Comparison of ENCODE assay signal across 10 cellular contexts in genomic region chr21:45469273-45470086, GRCh38.
DNase-seq lines count a peak whose midpoint lies in the region; ATAC-seq and TF ChIP-seq lines count a peak whose summit lies in the region.
"Had no signal": no experiment of that assay in that cellular context is flagged by ENCODE, and none has a peak within 500 bp of the region (broad histone marks: within the 10 kb centered on the region; RNA-seq: fewer than 3 reads in every experiment).

No MANE protein-coding gene starts in this region.

- peaks cover 18% of the 10 kb centered on the region for H3K4me1 Mint-ChIP-seq in endodermal cell
- peaks cover 30% of the 10 kb centered on the region for H3K4me1 Mint-ChIP-seq in stimulated activated memory B cell treated with anti-CD40 and anti-IgM and Interleukin-4, amounts not matched to agents 10 μg/mL and 1 μg/mL and 100 μg/mL, for 72 hours

- H3K27ac Mint-ChIP-seq in endodermal cell = peak overlapping the region; percentile 69
- peak overlapping the region; percentile 53 for H3K27ac Mint-ChIP-seq in stimulated activated memory B cell treated with anti-CD40 and anti-IgM and Interleukin-4, amounts not matched to agents 10 μg/mL and 1 μg/mL and 100 μg/mL, for 72 hours

- H3K79me1 ChIP-seq in mesenchymal stem cell (replicated peaks; ENCODE audit: low read length, poor library complexity, severe bottlenecking) = peaks cover 21% of the 10 kb centered on the region

- H3K14ac ChIP-seq in mesenchymal stem cell (ENCODE audit: low read length in 2 of 2) = no peak overlapping the region

- H2BK5ac ChIP-seq in mesenchymal stem cell (ENCODE audit: low read depth, low read length, poor library complexity, severe bottlenecking) = no peak overlapping the region

- peak overlapping the region; percentile 67 for H2AK5ac ChIP-seq in mesenchymal stem cell (ENCODE audit: low read length, severe bottlenecking)

- WGBS in endodermal cell (ENCODE audit: insufficient coverage in 1 of 2, insufficient read length in 1 of 2), 2 experiments = 81 to 83% methylated on average over 20 to 24 of the region's 24 CpGs
- 56% methylated on average over 24 of the region's 24 CpGs for WGBS in mesenchymal stem cell

- no peak overlapping the region for H3K4ac ChIP-seq in mesenchymal stem cell (ENCODE audit: low read depth in 1 of 2, low read length in 2 of 2)

- H3K27ac ChIP-seq in HUES48 (ENCODE audit: low read depth, low read length) (peak overlapping the region; percentile 42), endodermal cell (ENCODE audit: low read depth, low read length) (peak overlapping the region; percentile 57), mesenchymal stem cell (ENCODE audit: low read length, poor library complexity, severe bottlenecking) (peak overlapping the region; percentile 70)

- H2AFZ ChIP-seq in mesenchymal stem cell (ENCODE audit: low read depth, low read length) = no peak overlapping the region

- H3K9me3 Mint-ChIP-seq in endodermal cell = no peaks in the 10 kb centered on the region
- H3K9me3 Mint-ChIP-seq in stimulated activated memory B cell treated with anti-CD40 and anti-IgM and Interleukin-4, amounts not matched to agents 10 μg/mL and 1 μg/mL and 100 μg/mL, for 72 hours = no peaks in the 10 kb centered on the region

- H4K91ac ChIP-seq in mesenchymal stem cell (ENCODE audit: low read length) = no peak overlapping the region

- H3K36me3 ChIP-seq in HUES48 (ENCODE audit: control insufficient read depth, insufficient read depth, low read length) (peaks cover 45% of the 10 kb centered on the region), endodermal cell (ENCODE audit: control insufficient read depth, insufficient read depth, low read length) (peaks cover 41% of the 10 kb centered on the region), mesenchymal stem cell (ENCODE audit: control insufficient read depth in 1 of 2, insufficient read depth in 2 of 2, low read depth in 1 of 2, low read length in 2 of 2) (peaks cover 7 to 71% of the 10 kb centered on the region in 2 experiments)

- peak overlapping the region in 1 of 2 experiments; percentile 50 for H3K23ac ChIP-seq in mesenchymal stem cell (ENCODE audit: low read length in 2 of 2)

- H2BK15ac ChIP-seq in mesenchymal stem cell (ENCODE audit: low read depth, poor library complexity, severe bottlenecking) = no peak overlapping the region

- no peak for TF ChIP-seq CTCF in endodermal cell (conservative IDR thresholded peaks at IDR 0.05)

- H3K4me3 Mint-ChIP-seq in endodermal cell = peak overlapping the region; percentile 27
- peak overlapping the region; percentile 30 for H3K4me3 Mint-ChIP-seq in stimulated activated memory B cell treated with anti-CD40 and anti-IgM and Interleukin-4, amounts not matched to agents 10 μg/mL and 1 μg/mL and 100 μg/mL, for 72 hours

- H2BK120ac ChIP-seq in mesenchymal stem cell (ENCODE audit: low read depth, low read length) = no peak overlapping the region

- H3K27me3 Mint-ChIP-seq in endodermal cell (ENCODE audit: insufficient read depth) = no peaks in the 10 kb centered on the region
- peaks cover 32% of the 10 kb centered on the region for H3K27me3 Mint-ChIP-seq in stimulated activated memory B cell treated with anti-CD40 and anti-IgM and Interleukin-4, amounts not matched to agents 10 μg/mL and 1 μg/mL and 100 μg/mL, for 72 hours

- no peak for ATAC-seq in stimulated activated memory B cell treated with anti-CD40 and anti-IgM and Interleukin-4, amounts not matched to agents 10 μg/mL and 1 μg/mL and 100 μg/mL, for 72 hours

- H3K4me1 ChIP-seq in HUES48 (ENCODE audit: control insufficient read depth, insufficient read depth, low read length) (no peaks in the 10 kb centered on the region), endodermal cell (ENCODE audit: control insufficient read depth, insufficient read depth, low read length) (peaks cover 9% of the 10 kb centered on the region), mesenchymal stem cell (ENCODE audit: control insufficient read depth, insufficient read depth, low read depth, low read length) (peaks cover 70% of the 10 kb centered on the region)

- peaks cover 36% of the 10 kb centered on the region for H3K36me3 Mint-ChIP-seq in endodermal cell (ENCODE audit: low read depth)
- no peaks in the 10 kb centered on the region for H3K36me3 Mint-ChIP-seq in stimulated activated memory B cell treated with anti-CD40 and anti-IgM and Interleukin-4, amounts not matched to agents 10 μg/mL and 1 μg/mL and 100 μg/mL, for 72 hours

- no peaks in the 10 kb centered on the region for H3K9me3 ChIP-seq in HUES48 (ENCODE audit: control insufficient read depth, insufficient read depth, low read length)
- H3K9me3 ChIP-seq in endodermal cell (ENCODE audit: control insufficient read depth, low read length) = no peaks in the 10 kb centered on the region
- H3K9me3 ChIP-seq in mesenchymal stem cell (ENCODE audit: control insufficient read depth, low read length) = no peaks in the 10 kb centered on the region

- H3K18ac ChIP-seq in mesenchymal stem cell (ENCODE audit: low read depth in 1 of 2, low read length in 2 of 2) = peak overlapping the region; percentile 25 to 52

- peak overlapping the region; percentile 39 for H3K4me2 ChIP-seq in mesenchymal stem cell (ENCODE audit: low read length, poor library complexity, severe bottlenecking)

- peak overlapping the region; percentile 71 for H4K8ac ChIP-seq in mesenchymal stem cell (ENCODE audit: low read length)

- no peak overlapping the region for H3K9ac ChIP-seq in HUES48 (ENCODE audit: low read depth, low read length)
- H3K9ac ChIP-seq in endodermal cell (ENCODE audit: extremely low read depth, low read length, poor library complexity, severe bottlenecking) = no peak overlapping the region
- H3K9ac ChIP-seq in mesenchymal stem cell (ENCODE audit: low read length) = no peak overlapping the region

- H3K4me3 ChIP-seq in HUES48 (ENCODE audit: low read depth, low read length) (no peak overlapping the region), endodermal cell (ENCODE audit: low read length) (no peak overlapping the region), mesenchymal stem cell (ENCODE audit: insufficient read depth in 1 of 2, low read depth in 1 of 2, low read length in 2 of 2) (no peak overlapping the region)

- H3K27me3 ChIP-seq in HUES48 (ENCODE audit: control insufficient read depth, insufficient read depth, low read length) = no peaks in the 10 kb centered on the region
- H3K27me3 ChIP-seq in endodermal cell (ENCODE audit: control insufficient read depth, insufficient read depth, low read length, poor library complexity, severe bottlenecking) = no peaks in the 10 kb centered on the region
- no peaks in the 10 kb centered on the region for H3K27me3 ChIP-seq in mesenchymal stem cell (ENCODE audit: control insufficient read depth in 1 of 2, insufficient read depth in 1 of 2, low read length in 2 of 2)

- DNase-seq in endodermal cell (no peak), mesenchymal stem cell (no peak), D341Med (ENCODE audit: low spot score) (no peak), 8988T (no peak), amniotic stem cell (lab: John Stamatoyannopoulos, UW) (no peak), NCI-H1930 (lab: John Stamatoyannopoulos, UW) (no peak)
- DNase-seq: H7, SHP77 had no signal

- peak overlapping the region in 1 of 2 experiments; percentile 88 for H2BK12ac ChIP-seq in mesenchymal stem cell (ENCODE audit: low read length in 2 of 2)
